Comparison of ENCODE assay signal across 8 cellular contexts in the genomic region with DNA sequence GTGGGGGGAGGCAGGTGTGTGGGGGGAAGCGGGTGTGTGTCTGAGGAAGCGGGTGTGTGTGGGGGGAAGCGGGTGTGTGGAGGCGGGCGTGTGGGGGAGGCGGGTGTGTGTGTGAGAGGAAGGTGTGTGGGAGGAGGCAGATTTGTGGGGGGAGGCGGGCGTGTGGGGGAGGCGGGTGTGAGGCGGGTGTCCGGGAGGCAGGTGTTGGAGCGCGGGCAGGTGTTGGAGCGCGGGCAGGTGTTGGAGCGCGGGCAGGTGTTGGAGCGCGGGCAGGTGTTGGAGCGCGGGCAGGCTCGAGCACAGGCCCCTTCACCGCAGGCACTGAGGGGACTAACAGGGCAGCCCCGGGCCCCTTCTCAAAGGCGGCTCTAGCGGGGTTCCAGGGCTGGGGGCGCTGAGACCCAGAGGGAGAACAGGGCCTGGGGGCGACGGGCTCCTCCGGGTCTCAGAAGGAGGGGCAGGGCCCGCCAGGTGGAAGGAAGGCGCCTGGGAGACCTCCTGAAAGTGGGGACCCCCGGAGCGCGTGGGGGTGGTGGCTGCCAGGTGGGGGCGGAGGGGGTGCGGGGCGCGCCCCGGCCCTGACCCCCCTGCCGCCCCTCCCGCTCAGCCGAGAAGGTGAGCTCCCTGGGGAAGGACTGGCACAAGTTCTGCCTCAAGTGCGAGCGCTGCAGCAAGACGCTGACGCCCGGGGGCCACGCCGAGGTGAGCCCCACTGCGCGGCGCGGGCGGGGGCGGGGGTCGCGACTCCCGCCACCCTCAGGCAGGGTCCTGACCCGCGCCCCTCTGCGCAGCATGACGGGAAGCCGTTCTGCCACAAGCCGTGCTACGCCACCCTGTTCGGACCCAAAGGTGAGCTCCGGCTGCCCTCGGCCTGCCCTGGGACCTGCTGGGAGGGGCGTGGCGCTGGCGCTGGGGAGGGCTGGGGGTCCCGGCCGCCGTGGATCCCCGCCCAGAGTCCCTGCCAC. TPM values are rescaled to one million over a fixed set of nuclear protein-coding genes. Genes with fewer than 3 reads are reported as not detected.
DNase-seq lines count a peak whose midpoint lies in the region; ATAC-seq, FAIRE-seq and TF ChIP-seq lines count a peak whose summit lies in the region.

No MANE protein-coding gene starts in this region.

- no peak for FAIRE-seq in H1 (lab: Jason Lieb, UNC)

- H4K91ac ChIP-seq in H1 (replicated peaks; ENCODE audit: insufficient read length, low read length), result no peak overlapping the region

- no peak overlapping the region for H2BK12ac ChIP-seq in H1 (ENCODE audit: low read depth, low read length)

- peak overlapping the region; percentile 58 to 72; a peak in 3 of 4 replicates for H3K4me2 ChIP-seq in H1 (ENCODE audit: insufficient read depth in 1 of 2, low read depth in 2 of 2, low read length in 2 of 2)

- H3K18ac ChIP-seq in H1 (ENCODE audit: extremely low read depth, low read length), result no peak overlapping the region

- no peak overlapping the region for H2BK15ac ChIP-seq in H1 (ENCODE audit: low read length)

- DNase-seq in NCI-H748 (lab: John Stamatoyannopoulos, UW; ENCODE audit: unreplicated experiment), result peak; percentile 38
- DNase-seq in NCI-H748 treated with DMSO at 0.1 percent for 48 hours (lab: John Stamatoyannopoulos, UW), result no peak
- peak; percentile 61 for DNase-seq in RPMI8226
- no peak for DNase-seq in H1 (ENCODE audit: low read depth in 1 of 2, low spot score in 2 of 2)
- peak; percentile 88 for DNase-seq in spleen
- no peak for DNase-seq in transverse colon

- H3K4ac ChIP-seq in H1 (replicated peaks; ENCODE audit: insufficient read length, low read depth, low read length), result no peak overlapping the region

- CTCF ChIA-PET in H1 (lab: Charles Lee; ENCODE audit: partially characterized antibody), result interaction anchor here (0.8 to 1.7 kb wide), 4 partner anchors 8 to 101 kb away, joined by 3 to 6 read pairs (median 4); partner anchors contain the start of gene CRIP1

- H2AFZ ChIP-seq in H1 (ENCODE audit: low read length), result no peak overlapping the region

- H3K79me1 ChIP-seq in H1 (ENCODE audit: low read depth, low read length), result no peaks in the 10 kb centered on the region

- H3K4me1 ChIP-seq in H1 (replicated peaks in 1 of 4; ENCODE audit: control insufficient read depth in 3 of 4, insufficient read depth in 4 of 4, low read length in 3 of 4), result peaks cover 0 to 54% (median 36%) of the 10 kb centered on the region in 4 experiments; a peak in 6 of 7 replicates
- H3K4me1 ChIP-seq in spleen, result peaks cover 39 to 95% (median 86%) of the 10 kb centered on the region in 6 donors
- peaks cover 49 to 82% (median 63%) of the 10 kb centered on the region in 4 donors for H3K4me1 ChIP-seq in transverse colon

- H3K9me3 ChIP-seq in H1 (ENCODE audit: insufficient read depth in 2 of 2, low read depth in 1 of 2, low read length in 1 of 2) (no peaks in the 10 kb centered on the region), spleen (no peaks in the 10 kb centered on the region), transverse colon (no peaks in the 10 kb centered on the region)

- no peak overlapping the region for H2BK120ac ChIP-seq in H1 (replicated peaks; ENCODE audit: low read depth, low read length)

- H3K36me3 ChIP-seq in H1 (ENCODE audit: control insufficient read depth in 2 of 4, insufficient read depth in 4 of 4, low read length in 3 of 4) (peaks cover 0 to 3% (median 0%) of the 10 kb centered on the region in 4 experiments; a peak in 1 of 8 replicates), spleen (peaks cover 0 to 21% (median 5%) of the 10 kb centered on the region in 6 donors), transverse colon (no peaks in the 10 kb centered on the region)

- POLR2A ChIA-PET in H1 (lab: Charles Lee; ENCODE audit: partially characterized antibody), result interaction anchor here (1.5 to 2.6 kb wide), 2 partner anchors 8 to 12 kb away, joined by 8 to 9 read pairs; partner anchors contain the start of gene CRIP1

- H3K79me2 ChIP-seq in H1 (ENCODE audit: control insufficient read depth in 1 of 2, insufficient read depth in 2 of 2, low read length in 2 of 2), result no peaks in the 10 kb centered on the region

- no peak overlapping the region for H3K56ac ChIP-seq in H1 (replicated peaks; ENCODE audit: insufficient read length, low read depth, low read length)

- no peak overlapping the region for H2BK20ac ChIP-seq in H1 (ENCODE audit: low read length)

- H3K14ac ChIP-seq in H1 (ENCODE audit: insufficient read length), result no peak overlapping the region

- WGBS in H1 (ENCODE audit: extremely low coverage in 1 of 2, insufficient coverage in 1 of 2, insufficient read length in 1 of 2, insufficient replicate concordance in 2 of 2, low coverage in 1 of 2, low lambda C conversion rate in 2 of 2, missing lambda C conversion rate in 1 of 2), 2 experiments, result 14% methylated on average over 22 of the region's 76 CpGs; no CpG with 5 or more reads in 1 of the 2 experiments
- 8 to 40% (median 34%) methylated on average over 30 to 76 of the region's 76 CpGs for WGBS in spleen, 5 donors
- 35% methylated on average over 38 of the region's 76 CpGs; no CpG with 5 or more reads in 1 of the 2 donors for WGBS in transverse colon (ENCODE audit: low coverage in 1 of 2), 2 donors

- in situ Hi-C loops in transverse colon (cut with MboI; ENCODE audit: low pct_ligation_motif_present in 1 of 4, low pct_unique_long_range_greater_than_20kb in 1 of 4, low sequenced_read_pairs in 3 of 4), result no loop called here

- TF ChIP-seq RAD21 in H1 (IDR thresholded peaks at IDR 0.05 in 1 of 2, conservative IDR thresholded peaks at IDR 0.05 in 1 of 2; ENCODE audit: low read depth in 2 of 2, low read length in 2 of 2), result no peak

- H3K27ac ChIP-seq in H1 (ENCODE audit: low read depth, low read length) (no peak overlapping the region), spleen (peak overlapping the region in 6 of 8 donors; percentile 7 to 95 (median 90)), transverse colon (peak overlapping the region in 2 of 4 donors; percentile 6 to 90)

- intact Hi-C loops in spleen (cut with DNase I; ENCODE audit: low total_unique reads) (no loop called here), transverse colon (cut with DNase I; ENCODE audit: low total_unique reads) (no loop called here)

- no peak overlapping the region for H2BK5ac ChIP-seq in H1 (ENCODE audit: low read depth, low read length)

- H4K20me1 ChIP-seq in H1 (replicated peaks in 1 of 2; ENCODE audit: control insufficient read depth in 1 of 2, insufficient read depth in 2 of 2, low read length in 2 of 2), result peaks cover 4 to 14% of the 10 kb centered on the region in 2 experiments

- ATAC-seq in GM18520 (IDR thresholded peaks at IDR 0.05; ENCODE audit: unreplicated experiment) (no peak), HG02970 (IDR thresholded peaks at IDR 0.05; ENCODE audit: low FRiP score, unreplicated experiment) (no peak)

- no peak for TF ChIP-seq EP300 in H1 (IDR thresholded peaks at IDR 0.05; ENCODE audit: borderline replicate concordance in 1 of 2, low read depth in 2 of 2, low read length in 2 of 2)
- no peak for TF ChIP-seq EP300 in transverse colon (IDR thresholded peaks at IDR 0.05; ENCODE audit: low read depth)

- H3K27me3 ChIP-seq in H1 (replicated peaks in 1 of 4; ENCODE audit: control insufficient read depth in 3 of 4, extremely low read depth in 1 of 4, insufficient read depth in 3 of 4, low read length in 3 of 4) (peaks cover 54 to 84% (median 74%) of the 10 kb centered on the region in 4 experiments), spleen (replicated peaks in 1 of 7) (peaks cover 0 to 80% (median 44%) of the 10 kb centered on the region in 7 donors), transverse colon (peaks cover 68% of the 10 kb centered on the region)

- H4K8ac ChIP-seq in H1 (ENCODE audit: extremely low read depth, insufficient read depth, low read length), result no peak overlapping the region

- no peak overlapping the region for H4K5ac ChIP-seq in H1 (ENCODE audit: insufficient read length, low read depth, low read length)

- H3K9ac ChIP-seq in H1 (replicated peaks in 1 of 4; ENCODE audit: extremely low read depth in 1 of 4, low read depth in 3 of 4, low read length in 3 of 4), result no peak overlapping the region

- no peak overlapping the region for H2AK5ac ChIP-seq in H1 (ENCODE audit: low read depth, low read length)

- TF ChIP-seq CTCF in H1 (IDR thresholded peaks at IDR 0.05; ENCODE audit: control extremely low read depth in 1 of 3, insufficient read depth in 1 of 3, low read depth in 1 of 3, low read length in 3 of 3) (no peak), spleen (IDR thresholded peaks at IDR 0.05 in 8 of 11, conservative IDR thresholded peaks at IDR 0.05 in 3 of 11) (no peak), transverse colon (IDR thresholded peaks at IDR 0.05) (no peak)

- TF ChIP-seq POLR2A in H1 (IDR thresholded peaks at IDR 0.05; ENCODE audit: control extremely low read depth in 1 of 2, low read depth in 2 of 2, low read length in 2 of 2) (no peak), spleen (IDR thresholded peaks at IDR 0.05) (no peak), transverse colon (IDR thresholded peaks at IDR 0.05) (no peak)

- no peak overlapping the region for H3K23ac ChIP-seq in H1 (ENCODE audit: insufficient read length)

- H3K4me3 ChIP-seq in H1 (ENCODE audit: extremely low read depth in 1 of 4, insufficient read depth in 2 of 4, low read depth in 3 of 4, low read length in 4 of 4) (peak overlapping the region in 1 of 4 experiments; percentile 53; a peak in 2 of 8 replicates), spleen (peak overlapping the region in 4 of 8 donors; percentile 8 to 89 (median 43)), transverse colon (no peak overlapping the region)

- peaks cover 16% of the 10 kb centered on the region; the same call in 1 of the 2 replicates for H3K23me2 ChIP-seq in H1 (ENCODE audit: low read depth, low read length)

RNA-seq across cellular contexts. Expression of gene CRIP2, which starts 3.3 kb away (rescaled TPM):
- total RNA-seq in H1 (2021; fragmentation: NEBNext Ultra II Directional; extraction: Animal tissue kit (Norgen Biotek cat#: 25700)), result 4.0 and 4.2 TPM in 2 replicates
- polyA plus RNA-seq in H1 (2011; rRNA removed) (13.5 and 28.4 TPM in 2 replicates), spleen (100 to 1,000 TPM in 2 of 3 donors, 10 to 100 TPM in 1; 97.7 to 181 (median 123) TPM)
- 11.7 TPM for polyA plus RNA-seq in H1 (2011; cell fraction: cytosol; rRNA removed)
- 18.2 TPM for polyA plus RNA-seq in H1 (2011; cell fraction: nucleus; rRNA removed)
- polyA plus RNA-seq in H1 (2012, experiment 1 of 2), result 6.1 to 9.1 TPM (median 7.6 TPM) in 4 replicates
- 5.1 TPM for polyA plus RNA-seq in H1 (2012, experiment 2 of 2)
- polyA plus RNA-seq in H1 (2013, experiment 1 of 2), result 6.7 TPM
- 7.7 TPM for polyA plus RNA-seq in H1 (2013, experiment 2 of 2)
- 0.76 and 0.83 TPM in 2 replicates for polyA minus RNA-seq in H1 (2011; rRNA and poly(A)+ RNA removed)
- polyA minus RNA-seq in H1 (2011; cell fraction: cytosol; rRNA and poly(A)+ RNA removed), result 3.4 TPM
- 3.5 TPM for polyA minus RNA-seq in H1 (2011; cell fraction: nucleus; rRNA and poly(A)+ RNA removed)
- total RNA-seq in spleen (100 to 1,000 TPM in 4 of 7 donors, 10 to 100 TPM in 3; 68.6 to 138 (median 100) TPM), transverse colon (10 to 100 TPM; 11.2 to 67.3 (median 22.4) TPM)

RNA-seq across cellular contexts. Expression of gene CRIP1, which starts 8.7 kb away (rescaled TPM):
- total RNA-seq in H1 (2021; fragmentation: NEBNext Ultra II Directional; extraction: Animal tissue kit (Norgen Biotek cat#: 25700)), result 1.2 and 2.4 TPM in 2 replicates
- polyA plus RNA-seq in H1 (2011; rRNA removed) (2.2 and 5.3 TPM in 2 replicates), spleen (100 to 1,000 TPM; 163 to 349 (median 192) TPM)
- 3.1 TPM for polyA plus RNA-seq in H1 (2011; cell fraction: cytosol; rRNA removed)
- polyA plus RNA-seq in H1 (2011; cell fraction: nucleus; rRNA removed), result 5.1 TPM
- 4.4 to 8.5 TPM (median 6.3 TPM) in 4 replicates for polyA plus RNA-seq in H1 (2012, experiment 1 of 2)
- polyA plus RNA-seq in H1 (2012, experiment 2 of 2), result 8.2 TPM
- 7.6 TPM for polyA plus RNA-seq in H1 (2013, experiment 1 of 2)
- polyA plus RNA-seq in H1 (2013, experiment 2 of 2), result 8.4 TPM
- 0.63 TPM in 1 of 2 replicates, not detected in the other for polyA minus RNA-seq in H1 (2011; rRNA and poly(A)+ RNA removed)
- 6.4 TPM for polyA minus RNA-seq in H1 (2011; cell fraction: cytosol; rRNA and poly(A)+ RNA removed)
- 5.2 TPM for polyA minus RNA-seq in H1 (2011; cell fraction: nucleus; rRNA and poly(A)+ RNA removed)
- total RNA-seq in spleen (10 to 100 TPM; 20.5 to 82.8 (median 62.8) TPM), transverse colon (100 to 1,000 TPM in 1 of 4 donors, 10 to 100 TPM in 2, not detected in 1; 16.9 to 246 (median 63.0) TPM)

RNA-seq across cellular contexts. Expression of gene TEDC1, which starts 13.1 kb away (rescaled TPM):
- total RNA-seq in H1 (2021; fragmentation: NEBNext Ultra II Directional; extraction: Animal tissue kit (Norgen Biotek cat#: 25700)), result 5.6 and 6.4 TPM in 2 replicates
- polyA plus RNA-seq in H1 (2011; rRNA removed) (14.8 and 22.8 TPM in 2 replicates), spleen (10 to 100 TPM; 18.4 to 31.5 (median 27.1) TPM)
- polyA plus RNA-seq in H1 (2011; cell fraction: cytosol; rRNA removed), result 21.7 TPM
- polyA plus RNA-seq in H1 (2011; cell fraction: nucleus; rRNA removed), result 43.3 TPM
- 5.9 to 19.5 TPM (median 16.0 TPM) in 4 replicates for polyA plus RNA-seq in H1 (2012, experiment 1 of 2)
- polyA plus RNA-seq in H1 (2012, experiment 2 of 2), result 10.3 TPM
- 5.8 TPM for polyA plus RNA-seq in H1 (2013, experiment 1 of 2)
- 6.2 TPM for polyA plus RNA-seq in H1 (2013, experiment 2 of 2)
- 4.2 and 8.8 TPM in 2 replicates for polyA minus RNA-seq in H1 (2011; rRNA and poly(A)+ RNA removed)
- 9.1 TPM for polyA minus RNA-seq in H1 (2011; cell fraction: cytosol; rRNA and poly(A)+ RNA removed)
- polyA minus RNA-seq in H1 (2011; cell fraction: nucleus; rRNA and poly(A)+ RNA removed), result 18.9 TPM
- total RNA-seq in spleen (10 to 100 TPM in 4 of 7 donors, 1 to 10 TPM in 3; 5.3 to 17.7 (median 10.8) TPM), transverse colon (10 to 100 TPM; 10.8 to 52.9 (median 29.5) TPM)

RNA-seq across cellular contexts. Expression of gene TMEM121, which starts 48.4 kb away (rescaled TPM):
- not detected in 2 replicates for total RNA-seq in H1 (2021; fragmentation: NEBNext Ultra II Directional; extraction: Animal tissue kit (Norgen Biotek cat#: 25700))
- polyA plus RNA-seq in H1 (2011; rRNA removed) (1.9 and 2.4 TPM in 2 replicates), spleen (1 to 10 TPM; 3.3 to 6.0 (median 3.6) TPM)
- 1.8 TPM for polyA plus RNA-seq in H1 (2011; cell fraction: cytosol; rRNA removed)
- 1.7 TPM for polyA plus RNA-seq in H1 (2011; cell fraction: nucleus; rRNA removed)
- polyA plus RNA-seq in H1 (2012, experiment 1 of 2), result 0.48 to 0.85 TPM (median 0.71 TPM) in 4 replicates
- 0.55 TPM for polyA plus RNA-seq in H1 (2012, experiment 2 of 2)
- polyA plus RNA-seq in H1 (2013, experiment 1 of 2), result 0.85 TPM
- 0.77 TPM for polyA plus RNA-seq in H1 (2013, experiment 2 of 2)
- 0.16 and 0.59 TPM in 2 replicates for polyA minus RNA-seq in H1 (2011; rRNA and poly(A)+ RNA removed)
- 1.8 TPM for polyA minus RNA-seq in H1 (2011; cell fraction: cytosol; rRNA and poly(A)+ RNA removed)
- polyA minus RNA-seq in H1 (2011; cell fraction: nucleus; rRNA and poly(A)+ RNA removed), result 1.8 TPM
- total RNA-seq in spleen (10 to 100 TPM in 1 of 7 donors, 1 to 10 TPM in 6; 3.4 to 10.4 (median 4.6) TPM), transverse colon (under 1 TPM in 2 of 4 donors, not detected in 2; 0.48 to 0.96 TPM)

RNA-seq across cellular contexts. Expression of gene MTA1, which starts 58.3 kb away (rescaled TPM):
- total RNA-seq in H1 (2021; fragmentation: NEBNext Ultra II Directional; extraction: Animal tissue kit (Norgen Biotek cat#: 25700)), result 217 and 221 TPM in 2 replicates
- polyA plus RNA-seq in H1 (2011; rRNA removed) (73.9 and 159 TPM in 2 replicates), spleen (10 to 100 TPM; 33.0 to 83.1 (median 52.6) TPM)
- polyA plus RNA-seq in H1 (2011; cell fraction: cytosol; rRNA removed), result 107 TPM
- 578 TPM for polyA plus RNA-seq in H1 (2011; cell fraction: nucleus; rRNA removed)
- polyA plus RNA-seq in H1 (2012, experiment 1 of 2), result 172 to 212 TPM (median 181 TPM) in 4 replicates
- polyA plus RNA-seq in H1 (2012, experiment 2 of 2), result 113 TPM
- 173 TPM for polyA plus RNA-seq in H1 (2013, experiment 1 of 2)
- polyA plus RNA-seq in H1 (2013, experiment 2 of 2), result 167 TPM
- polyA minus RNA-seq in H1 (2011; rRNA and poly(A)+ RNA removed), result 58.7 and 60.2 TPM in 2 replicates
- 171 TPM for polyA minus RNA-seq in H1 (2011; cell fraction: cytosol; rRNA and poly(A)+ RNA removed)
- 231 TPM for polyA minus RNA-seq in H1 (2011; cell fraction: nucleus; rRNA and poly(A)+ RNA removed)
- total RNA-seq in spleen (100 to 1,000 TPM in 3 of 7 donors, 10 to 100 TPM in 4; 63.7 to 128 (median 82.6) TPM), transverse colon (100 to 1,000 TPM in 2 of 4 donors, 10 to 100 TPM in 2; 79.4 to 293 (median 106) TPM)

Comparison
In these comparisons a context has a peak if more than half of its experiments do, and no peak if none do; other contexts are left out.
1. DNase-seq: peak in NCI-H748 (single experiment), RPMI8226 (single experiment) and spleen (single experiment); none in NCI-H748 treated with DMSO at 0.1 percent for 48 hours (single experiment), H1 (0 of 2) and transverse colon (single experiment).